ENCODE assay signal across 9 cellular contexts in the genomic region with DNA sequence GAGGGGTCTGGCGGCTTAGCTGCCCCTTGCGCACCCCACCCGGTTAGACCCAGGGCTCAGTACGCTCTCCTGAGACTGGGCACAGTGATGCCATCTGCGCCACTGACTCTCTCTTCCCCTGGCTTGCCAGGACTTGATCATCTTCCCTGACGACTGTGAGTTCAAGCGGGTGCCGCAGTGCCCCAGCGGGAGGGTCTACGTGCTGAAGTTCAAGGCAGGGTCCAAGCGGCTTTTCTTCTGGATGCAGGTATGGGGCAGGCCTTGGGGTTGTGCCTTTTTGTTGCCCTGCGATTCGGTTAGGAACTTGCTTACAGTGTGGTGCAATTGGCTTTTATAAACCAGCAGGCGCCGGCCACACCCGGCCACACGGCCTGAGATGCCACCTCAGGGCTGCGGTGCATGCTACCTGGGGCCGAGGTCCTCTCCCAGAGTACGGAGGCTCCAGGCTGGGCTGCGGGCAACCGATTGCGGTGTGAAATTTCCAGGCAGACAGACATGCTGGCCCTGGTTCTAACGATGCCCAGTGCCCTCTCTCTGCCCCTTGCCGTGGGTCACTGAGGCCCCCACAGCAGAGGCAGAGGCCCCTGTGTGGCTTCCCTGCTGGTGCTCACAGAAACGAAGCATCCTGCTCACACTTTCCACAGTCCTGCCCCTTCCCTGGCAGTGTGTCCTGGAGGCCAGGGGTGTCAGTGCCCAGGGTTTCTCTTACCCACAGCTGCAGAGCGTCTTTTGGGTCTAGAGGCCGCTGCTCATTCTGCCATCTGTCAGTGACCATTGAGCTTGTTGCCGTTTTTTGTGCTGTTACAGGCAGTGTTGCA. TPM values are rescaled to one million over a fixed set of nuclear protein-coding genes. Genes with fewer than 3 reads are reported as not detected.
DNase-seq lines count a peak whose midpoint lies in the region; ATAC-seq and TF ChIP-seq lines count a peak whose summit lies in the region.
"Had no signal": no experiment of that assay in that cellular context is flagged by ENCODE, and none has a peak within 500 bp of the region (broad histone marks: within the 10 kb centered on the region; RNA-seq: fewer than 3 reads in every experiment).

No MANE protein-coding gene starts in this region.

- intact Hi-C loops in MCF 10A (cut with micrococcal nuclease) = loop anchor here (5.0 kb wide), 2 partner anchors 63 to 318 kb away; partner anchors contain the start of gene LAMA5

- peak overlapping the region; percentile 95 for H3K4me3 Mint-ChIP-seq in stimulated activated naive CD8-positive, alpha-beta T cell treated with anti-CD3 and anti-CD28 coated beads, Interleukin-15, Interleukin-2, amounts not matched to agents 100 ng/mL and 50 ng/mL, for 24 hours
- H3K4me3 Mint-ChIP-seq in MCF 10A (ENCODE audit: unreplicated experiment) = peak overlapping the region; percentile 90

- CTCF ChIA-PET in MCF 10A (lab: Yijun Ruan, JAX) = interaction anchor here (0.7 to 3.7 kb wide), 10 partner anchors 10 to 195 kb away, joined by 3 to 33 read pairs (median 4); no protein-coding TSS in a partner anchor

- ATAC-seq in stimulated activated naive CD8-positive, alpha-beta T cell treated with anti-CD3 and anti-CD28 coated beads, Interleukin-15, Interleukin-2, amounts not matched to agents 100 U/mL and 50 U/mL, for 24 hours = no peak
- ATAC-seq in GM21825 (IDR thresholded peaks at IDR 0.05; ENCODE audit: unreplicated experiment) (no peak), HG02840 (IDR thresholded peaks at IDR 0.05; ENCODE audit: low FRiP score, unreplicated experiment) (no peak), HG03354 (IDR thresholded peaks at IDR 0.05; ENCODE audit: poor library complexity, severe bottlenecking, unreplicated experiment) (no peak)

- H3K27me3 Mint-ChIP-seq in stimulated activated naive CD8-positive, alpha-beta T cell treated with anti-CD3 and anti-CD28 coated beads, Interleukin-15, Interleukin-2, amounts not matched to agents 100 ng/mL and 50 ng/mL, for 24 hours = no peaks in the 10 kb centered on the region
- no peaks in the 10 kb centered on the region for H3K27me3 Mint-ChIP-seq in MCF 10A (ENCODE audit: insufficient read depth, unreplicated experiment)

- peaks cover 30% of the 10 kb centered on the region for H3K36me3 Mint-ChIP-seq in stimulated activated naive CD8-positive, alpha-beta T cell treated with anti-CD3 and anti-CD28 coated beads, Interleukin-15, Interleukin-2, amounts not matched to agents 100 ng/mL and 50 ng/mL, for 24 hours (ENCODE audit: low read depth)
- H3K36me3 Mint-ChIP-seq in MCF 10A (ENCODE audit: insufficient read depth, unreplicated experiment) = peaks cover 78% of the 10 kb centered on the region

- peak overlapping the region; percentile 86 for H3K27ac Mint-ChIP-seq in stimulated activated naive CD8-positive, alpha-beta T cell treated with anti-CD3 and anti-CD28 coated beads, Interleukin-15, Interleukin-2, amounts not matched to agents 100 ng/mL and 50 ng/mL, for 24 hours
- peak overlapping the region; percentile 93 for H3K27ac Mint-ChIP-seq in MCF 10A (ENCODE audit: low read depth, unreplicated experiment)

- no peak overlapping the region for H3K27ac ChIP-seq in mesodermal cell (ENCODE audit: low read depth, low read length, severe bottlenecking)

- BruUV-seq in MCF 10A (replicated peaks; lab: Mats Ljungman, UMichigan) = no TSS peak

- WGBS in mesodermal cell (ENCODE audit: insufficient coverage in 2 of 2), 2 experiments = 86 to 91% methylated on average over 23 to 29 of the region's 29 CpGs

- no peak for DNase-seq in stimulated activated naive CD8-positive, alpha-beta T cell treated with anti-CD3 and anti-CD28 coated beads, Interleukin-15, Interleukin-2, amounts not matched to agents 100 U/mL and 50 U/mL, for 24 hours
- peak; percentile 40 for DNase-seq in MCF 10A (ENCODE audit: unreplicated experiment)
- no peak for DNase-seq in NCI-H2029 treated with DMSO at 0.1 percent for 48 hours (lab: John Stamatoyannopoulos, UW)
- DNase-seq: NCI-H1092 treated with DMSO at 0.1 percent for 48 hours had no signal

- no peak for TF ChIP-seq CTCF in MCF 10A (IDR thresholded peaks at IDR 0.05; ENCODE audit: unreplicated experiment)

- peaks cover 58% of the 10 kb centered on the region for H3K36me3 ChIP-seq in mesodermal cell (ENCODE audit: control insufficient read depth, insufficient read depth, low read length)

- no peaks in the 10 kb centered on the region for H3K9me3 ChIP-seq in mesodermal cell (ENCODE audit: control insufficient read depth, low read length)

- H3K4me3 ChIP-seq in mesodermal cell (ENCODE audit: extremely low read depth, insufficient read depth, low read length, poor library complexity, severe bottlenecking) = peak overlapping the region; percentile 77

- H3K4me1 ChIP-seq in mesodermal cell (ENCODE audit: control insufficient read depth, insufficient read depth, low read length, poor library complexity, severe bottlenecking) = peaks cover 20% of the 10 kb centered on the region

- POLR2A ChIA-PET in MCF 10A (lab: Yijun Ruan, JAX) = interaction anchor here (0.6 to 6.4 kb wide), 21 partner anchors 11 to 489 kb away, joined by 3 to 128 read pairs (median 5); partner anchors contain the start of genes LAMA5 and RPS21

- peaks cover 23% of the 10 kb centered on the region for H3K4me1 Mint-ChIP-seq in stimulated activated naive CD8-positive, alpha-beta T cell treated with anti-CD3 and anti-CD28 coated beads, Interleukin-15, Interleukin-2, amounts not matched to agents 100 ng/mL and 50 ng/mL, for 24 hours (ENCODE audit: low read depth)
- peaks cover 18% of the 10 kb centered on the region for H3K4me1 Mint-ChIP-seq in MCF 10A (ENCODE audit: insufficient read depth, unreplicated experiment)

- H3K9me3 Mint-ChIP-seq in stimulated activated naive CD8-positive, alpha-beta T cell treated with anti-CD3 and anti-CD28 coated beads, Interleukin-15, Interleukin-2, amounts not matched to agents 100 ng/mL and 50 ng/mL, for 24 hours = no peaks in the 10 kb centered on the region
- no peaks in the 10 kb centered on the region for H3K9me3 Mint-ChIP-seq in MCF 10A (ENCODE audit: unreplicated experiment)

RNA-seq across cellular contexts. Expression of gene ADRM1, which starts 1.7 kb away (rescaled TPM):
- total RNA-seq in MCF 10A (2022) = 98.0 and 127 TPM in 2 replicates
- 113 TPM for polyA plus RNA-seq in mesodermal cell (2013, experiment 1 of 2)
- 91.3 TPM for polyA plus RNA-seq in mesodermal cell (2013, experiment 2 of 2)
